24 cellular contexts compared by ENCODE assay signal in genomic region chr18:75526038-75526437, GRCh38.
"Had no signal": no experiment of that assay in that cellular context is flagged by ENCODE, and none has a peak within 500 bp of the region (broad histone marks: within the 10 kb centered on the region; RNA-seq: fewer than 3 reads in every experiment).

No MANE protein-coding gene starts in this region.

- ATAC-seq: effector memory CD8-positive, alpha-beta T cell; gastrocnemius medialis; heart right ventricle; left colon; left lung; left ventricle myocardium superior; lower lobe of right lung; mucosa of descending colon had no signal

- H3K27me3 ChIP-seq: dorsolateral prefrontal cortex, esophagus squamous epithelium, gastrocnemius medialis, heart right ventricle, left lung had no signal

- H3K27ac ChIP-seq: coronary artery, dorsolateral prefrontal cortex, epithelial cell of prostate, esophagus squamous epithelium, gastrocnemius medialis, heart right ventricle, left lung, lower lobe of right lung had no signal

- H3K4me3 ChIP-seq: coronary artery, dorsolateral prefrontal cortex, esophagus squamous epithelium, gastrocnemius medialis, heart right ventricle, left lung, lower lobe of right lung, mucosa of descending colon had no signal

- H3K9me3 ChIP-seq: esophagus squamous epithelium, gastrocnemius medialis, heart right ventricle, left lung, lower lobe of right lung, mucosa of descending colon had no signal

- DNase-seq: dermis blood vessel endothelial cell; dorsolateral prefrontal cortex; effector CD8-positive, alpha-beta T cell; effector memory CD8-positive, alpha-beta T cell; endodermal cell; esophagus squamous epithelium; foreskin fibroblast; foreskin melanocyte; gastrocnemius medialis; glutamatergic neuron; head of caudate nucleus; heart right ventricle; hippocampal formation; kidney; kidney glomerular epithelial cell; left colon; left lung; left ventricle myocardium superior; lower lobe of right lung; mesenchymal stem cell; mucosa of descending colon; naive B cell had no signal

- H3K4me1 ChIP-seq: esophagus squamous epithelium, gastrocnemius medialis, heart right ventricle, left lung, lower lobe of right lung had no signal

- H3K36me3 ChIP-seq: esophagus squamous epithelium, gastrocnemius medialis, heart right ventricle, left lung, lower lobe of right lung had no signal
